Comparison of ENCODE assay signal across 10 cellular contexts in the genomic region with DNA sequence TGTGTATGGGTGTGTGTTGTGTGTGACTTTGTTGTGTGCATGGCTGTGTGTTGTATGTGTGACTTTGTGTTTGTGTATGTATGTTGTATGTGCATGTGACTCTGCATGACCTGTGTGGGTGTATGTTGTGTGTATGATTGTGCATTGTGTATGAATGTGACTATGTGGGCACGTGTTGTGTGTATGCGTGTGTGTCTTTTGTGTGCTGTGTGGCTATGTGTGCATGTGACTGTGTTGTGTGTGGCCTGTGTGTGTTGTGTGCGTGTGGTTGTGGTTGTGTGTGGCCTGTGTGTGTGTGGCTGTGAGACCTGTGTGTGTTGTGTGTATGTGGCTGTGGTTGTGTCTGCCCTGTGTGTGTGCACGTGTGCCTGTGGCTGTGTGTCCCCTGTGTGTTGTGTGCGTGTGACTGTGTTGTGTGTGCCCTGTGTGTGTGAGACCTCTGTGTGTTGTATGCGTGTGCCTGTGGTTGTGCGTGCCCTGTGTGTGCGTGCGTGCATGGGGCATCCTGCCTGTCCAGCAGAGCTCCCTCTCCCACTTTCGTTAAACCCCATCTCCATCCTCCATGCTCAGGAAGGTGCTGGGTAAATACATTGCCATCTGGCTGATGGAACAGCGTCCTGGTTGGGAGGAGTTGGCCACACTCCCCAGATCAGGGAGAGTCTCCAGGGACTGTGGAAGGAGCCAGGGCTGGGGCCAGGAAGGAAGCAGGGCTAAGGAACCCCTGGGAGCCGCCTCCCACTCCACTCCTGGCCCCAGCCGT.
A peak's percentile ranks its signal among the peaks of the same experiment; 100 is the strongest.
DNase-seq lines count a peak whose midpoint lies in the region; TF ChIP-seq lines count a peak whose summit lies in the region.
"Had no signal": no experiment of that assay in that cellular context is flagged by ENCODE, and none has a peak within 500 bp of the region (broad histone marks: within the 10 kb centered on the region; RNA-seq: fewer than 3 reads in every experiment).

No MANE protein-coding gene starts in this region.

- H3K27ac Mint-ChIP-seq in endothelial cell (ENCODE audit: unreplicated experiment) = peak overlapping the region; percentile 44
- H3K27ac Mint-ChIP-seq in progenitor cell of endocrine pancreas = peak overlapping the region; percentile 17

- peaks cover 17% of the 10 kb centered on the region for H3K27me3 Mint-ChIP-seq in endothelial cell (ENCODE audit: unreplicated experiment)
- peaks cover 4% of the 10 kb centered on the region for H3K27me3 Mint-ChIP-seq in progenitor cell of endocrine pancreas

- TF ChIP-seq CTCF in endothelial cell (IDR thresholded peaks at IDR 0.05; ENCODE audit: unreplicated experiment) = no peak
- TF ChIP-seq CTCF in progenitor cell of endocrine pancreas (IDR thresholded peaks at IDR 0.05; ENCODE audit: unreplicated experiment) = no peak
- TF ChIP-seq CTCF in dorsolateral prefrontal cortex (IDR thresholded peaks at IDR 0.05 in 54 of 56, conservative IDR thresholded peaks at IDR 0.05 in 2 of 56; ENCODE audit: low read depth in 1 of 56, partially characterized antibody in 56 of 56) = no peak

- no peak overlapping the region for H3K4me3 ChIP-seq in dorsolateral prefrontal cortex
- H3K4me3 ChIP-seq: skin epidermis had no signal

- H3K4me1 Mint-ChIP-seq in endothelial cell (ENCODE audit: unreplicated experiment) (peaks cover 13% of the 10 kb centered on the region), progenitor cell of endocrine pancreas (ENCODE audit: low read depth) (peaks cover 46% of the 10 kb centered on the region)

- no peak overlapping the region for H3K27ac ChIP-seq in dorsolateral prefrontal cortex

- peak; percentile 39 for DNase-seq in DMS79 treated with DMSO at 0.1 percent for 48 hours (lab: John Stamatoyannopoulos, UW)
- peak; percentile 94 for DNase-seq in NCI-H2171 (lab: John Stamatoyannopoulos, UW)
- no peak for DNase-seq in endothelial cell (ENCODE audit: low spot score)
- no peak for DNase-seq in progenitor cell of endocrine pancreas (ENCODE audit: low spot score, unreplicated experiment)
- DNase-seq in activated CD4-positive, alpha-beta T cell treated with anti-CD3 and anti-CD28 coated beads, Interleukin-2, amount 50 U/mL, for 48 hours = no peak
- no peak for DNase-seq in NCI-H187 treated with DMSO at 0.1 percent for 48 hours (lab: John Stamatoyannopoulos, UW)
- DNase-seq in dorsolateral prefrontal cortex = no peak
- DNase-seq in activated gamma-delta T cell treated with Interleukin-2 at 50 U/mL for 16 hours = no peak
- DNase-seq: head of caudate nucleus had no signal

- H3K36me3 Mint-ChIP-seq in endothelial cell (ENCODE audit: low read depth, unreplicated experiment) (peaks cover 8% of the 10 kb centered on the region), progenitor cell of endocrine pancreas (ENCODE audit: insufficient read depth) (peaks cover 2% of the 10 kb centered on the region)

- H3K9me3 Mint-ChIP-seq in endothelial cell (ENCODE audit: unreplicated experiment) (no peaks in the 10 kb centered on the region), progenitor cell of endocrine pancreas (ENCODE audit: low read depth) (no peaks in the 10 kb centered on the region)

- H3K4me3 Mint-ChIP-seq in endothelial cell (ENCODE audit: unreplicated experiment) (peak overlapping the region; percentile 16), progenitor cell of endocrine pancreas (ENCODE audit: low read depth) (no peak overlapping the region)

- intact Hi-C loops in dorsolateral prefrontal cortex (cut with DNase I) = no loop called here

- peaks cover 0 to 7% (median 0%) of the 10 kb centered on the region in 45 donors for H3K27me3 ChIP-seq in dorsolateral prefrontal cortex

Comparison
In these comparisons a context has a peak if more than half of its experiments do, and no peak if none do; other contexts are left out.
1. DNase-seq: peak in DMS79 treated with DMSO at 0.1 percent for 48 hours (single experiment) and NCI-H2171 (single experiment); none in endothelial cell (single experiment), progenitor cell of endocrine pancreas (single experiment), activated CD4-positive, alpha-beta T cell treated with anti-CD3 and anti-CD28 coated beads, Interleukin-2, amount 50 U/mL, for 48 hours (0 of 2), NCI-H187 treated with DMSO at 0.1 percent for 48 hours (single experiment), dorsolateral prefrontal cortex (0 of 10) and activated gamma-delta T cell treated with Interleukin-2 at 50 U/mL for 16 hours (single experiment).